In the genomic region with DNA sequence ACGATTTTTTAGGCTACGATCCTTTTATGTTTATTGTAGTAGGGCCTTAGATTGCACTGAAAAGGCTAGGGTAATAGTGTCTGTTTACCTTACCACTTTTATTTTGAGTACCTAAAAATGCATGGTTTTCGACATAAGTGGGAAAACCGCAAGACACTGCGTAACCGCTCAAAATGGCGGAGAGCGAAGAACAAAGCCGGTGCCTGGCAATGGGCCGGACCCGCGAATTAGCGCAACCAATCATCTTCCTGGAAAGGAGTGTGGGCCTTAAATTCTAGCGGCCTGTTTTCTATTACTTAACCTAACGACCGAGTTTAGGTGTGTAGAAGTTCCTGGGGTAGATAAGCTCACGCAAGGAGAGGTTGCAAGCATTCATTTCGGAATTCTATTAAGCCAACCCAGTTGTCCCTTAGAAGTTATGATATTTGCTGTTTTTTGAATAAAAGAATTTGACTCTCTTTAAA, we compare ENCODE assay signal across 8 cellular contexts.
DNase-seq lines count a peak whose midpoint lies in the region; ATAC-seq and TF ChIP-seq lines count a peak whose summit lies in the region.

No MANE protein-coding gene starts in this region.

- H3K4me1 ChIP-seq in lower lobe of right lung = no peaks in the 10 kb centered on the region

- POLR2A ChIA-PET in activated CD4-positive, alpha-beta T cell treated with anti-CD3 and anti-CD28 coated beads, Interleukin-2, amount 10 ng/mL, durations not matched to agents 7 days and 5 days (lab: Charles Lee) = interaction anchor here (0.7 to 5.4 kb wide), 15 partner anchors 10 to 934 kb away, joined by 3 to 105 read pairs (median 4); a partner anchor contains a TSS

- ATAC-seq in GM18498 (IDR thresholded peaks at IDR 0.05; ENCODE audit: unreplicated experiment) (peak; percentile 55), HG03175 (IDR thresholded peaks at IDR 0.05; ENCODE audit: unreplicated experiment) (peak; percentile 40), lower lobe of right lung (peak; percentile 87 to 91), GM19023 (IDR thresholded peaks at IDR 0.05; ENCODE audit: unreplicated experiment) (no peak)

- H3K9me3 ChIP-seq in lower lobe of right lung = no peaks in the 10 kb centered on the region

- no peak overlapping the region for H3K4me3 Mint-ChIP-seq in activated CD4-positive, alpha-beta T cell treated with anti-CD3 and anti-CD28 coated beads, Interleukin-2, amount 10 ng/mL, durations not matched to agents 7 days and 5 days

- H3K4me3 ChIP-seq in lower lobe of right lung = peak overlapping the region; percentile 60

- H3K9me3 Mint-ChIP-seq in activated CD4-positive, alpha-beta T cell treated with anti-CD3 and anti-CD28 coated beads, Interleukin-2, amount 10 ng/mL, durations not matched to agents 7 days and 5 days = no peaks in the 10 kb centered on the region

- CTCF ChIA-PET in activated CD4-positive, alpha-beta T cell treated with anti-CD3 and anti-CD28 coated beads, Interleukin-2, amount 10 ng/mL, durations not matched to agents 7 days and 5 days (lab: Charles Lee) = interaction anchor here (1.9 to 4.5 kb wide), 2 partner anchors 10 to 22 kb away, joined by 6 to 35 read pairs; a partner anchor contains a TSS

- H3K4me1 Mint-ChIP-seq in activated CD4-positive, alpha-beta T cell treated with anti-CD3 and anti-CD28 coated beads, Interleukin-2, amount 10 ng/mL, durations not matched to agents 7 days and 5 days = peaks cover 36% of the 10 kb centered on the region

- DNase-seq in NCI-H524 (lab: John Stamatoyannopoulos, UW) = peak; percentile 70 to 92
- peak; percentile 91 for DNase-seq in activated CD4-positive, alpha-beta T cell treated with anti-CD3 and anti-CD28 coated beads, Interleukin-2, amount 10 ng/mL, durations not matched to agents 7 days and 5 days
- peak; percentile 71 for DNase-seq in effector CD4-positive, alpha-beta T cell
- DNase-seq in lower lobe of right lung = peak; percentile 85
- DNase-seq in stimulated activated CD8-positive, alpha-beta memory T cell treated with anti-CD3 and anti-CD28 coated beads, Interleukin-15, amount 100 ng/mL, for 4 hours (ENCODE audit: low read depth in 2 of 2) = peak; percentile 64 to 69

- no peaks in the 10 kb centered on the region for H3K36me3 ChIP-seq in lower lobe of right lung

- H3K27ac Mint-ChIP-seq in activated CD4-positive, alpha-beta T cell treated with anti-CD3 and anti-CD28 coated beads, Interleukin-2, amount 10 ng/mL, durations not matched to agents 7 days and 5 days = no peak overlapping the region

- peaks cover 3% of the 10 kb centered on the region for H3K36me3 Mint-ChIP-seq in activated CD4-positive, alpha-beta T cell treated with anti-CD3 and anti-CD28 coated beads, Interleukin-2, amount 10 ng/mL, durations not matched to agents 7 days and 5 days (ENCODE audit: low read depth)

- peaks cover 52% of the 10 kb centered on the region for H3K27me3 ChIP-seq in lower lobe of right lung (ENCODE audit: low read depth)

- peak overlapping the region; percentile 96 for H3K27ac ChIP-seq in lower lobe of right lung

- peaks cover 2% of the 10 kb centered on the region for H3K27me3 Mint-ChIP-seq in activated CD4-positive, alpha-beta T cell treated with anti-CD3 and anti-CD28 coated beads, Interleukin-2, amount 10 ng/mL, durations not matched to agents 7 days and 5 days

- TF ChIP-seq CTCF in lower lobe of right lung (IDR thresholded peaks at IDR 0.05) = no peak

- intact Hi-C loops in lower lobe of right lung (cut with DNase I) = no loop called here
